Comparison of ENCODE assay signal across 8 cellular contexts in the genomic region with DNA sequence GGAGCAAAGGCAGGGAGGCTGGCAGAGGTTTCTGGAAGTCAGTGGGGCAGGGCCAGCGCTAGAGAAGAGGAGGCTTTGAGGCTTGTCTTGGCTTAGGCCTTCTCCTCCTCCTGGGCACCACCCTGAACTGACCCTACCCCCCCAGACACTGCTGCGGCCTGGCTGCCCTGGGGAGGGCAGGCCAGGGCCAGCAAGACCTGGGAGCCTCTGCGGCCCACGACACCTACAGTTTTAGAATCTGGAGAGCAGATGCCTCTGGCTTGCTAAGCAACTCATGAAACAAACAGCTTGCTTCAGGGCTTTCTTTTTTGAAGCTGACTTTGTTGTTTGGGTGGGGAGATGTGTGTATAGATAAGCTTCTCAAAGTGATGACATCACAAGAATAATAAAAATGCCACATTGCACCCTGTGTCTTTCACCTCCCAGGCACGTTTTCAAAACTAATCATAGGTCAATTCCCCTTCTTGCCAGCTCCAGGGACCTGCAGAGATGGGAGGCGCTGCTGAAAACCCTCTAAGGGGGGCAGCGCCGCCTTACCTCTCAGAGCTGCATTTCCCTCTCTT. TPM values are rescaled to one million over a fixed set of nuclear protein-coding genes. Genes with fewer than 3 reads are reported as not detected.
DNase-seq lines count a peak whose midpoint lies in the region; ATAC-seq and TF ChIP-seq lines count a peak whose summit lies in the region.

No MANE protein-coding gene starts in this region.

- ATAC-seq in RWPE2 (ENCODE audit: low read depth) = peak; percentile 30

- H3K4me3 ChIP-seq in RWPE2 (ENCODE audit: severe bottlenecking) (no peak overlapping the region), fibroblast of lung (replicated peaks in 1 of 4; ENCODE audit: control extremely low read depth in 1 of 4, insufficient read depth in 1 of 4, low read depth in 3 of 4, low read length in 4 of 4) (no peak overlapping the region)

- H3K9ac ChIP-seq in fibroblast of lung (ENCODE audit: insufficient read depth, low read length) = peak overlapping the region; percentile 62

- H3K79me2 ChIP-seq in fibroblast of lung (ENCODE audit: control insufficient read depth, insufficient read depth, low read length) = no peaks in the 10 kb centered on the region

- peak overlapping the region; percentile 81 for H3K27ac ChIP-seq in RWPE2 (ENCODE audit: poor library complexity, severe bottlenecking)
- peak overlapping the region; percentile 97 for H3K27ac ChIP-seq in fibroblast of lung (ENCODE audit: insufficient read depth, low read length)

- H2AFZ ChIP-seq in fibroblast of lung (ENCODE audit: low read length) = no peak overlapping the region

- H3K4me1 ChIP-seq in RWPE2 (ENCODE audit: insufficient read depth, poor library complexity, severe bottlenecking) (peaks cover 39% of the 10 kb centered on the region), fibroblast of lung (ENCODE audit: control insufficient read depth, extremely low read depth, insufficient read depth, low read length) (peaks cover 42% of the 10 kb centered on the region)

- no peaks in the 10 kb centered on the region for H3K36me3 ChIP-seq in RWPE2 (ENCODE audit: low read depth)
- no peaks in the 10 kb centered on the region for H3K36me3 ChIP-seq in fibroblast of lung (ENCODE audit: control insufficient read depth, insufficient read depth, low read length)

- peak overlapping the region; percentile 8 for H3K4me2 ChIP-seq in fibroblast of lung (ENCODE audit: extremely low read depth, insufficient read depth, low read length)

- H3K27me3 ChIP-seq in RWPE2 (ENCODE audit: insufficient read depth, poor library complexity, severe bottlenecking) = no peaks in the 10 kb centered on the region
- no peaks in the 10 kb centered on the region for H3K27me3 ChIP-seq in fibroblast of lung (ENCODE audit: control insufficient read depth, insufficient read depth, low read length)

- no peaks in the 10 kb centered on the region for H4K20me1 ChIP-seq in fibroblast of lung (ENCODE audit: control insufficient read depth, extremely low read depth, insufficient read depth, low read length)

- no peak for TF ChIP-seq CTCF in RWPE2 (IDR thresholded peaks at IDR 0.05; ENCODE audit: poor library complexity, severe bottlenecking)
- no peak for TF ChIP-seq CTCF in fibroblast of lung (conservative IDR thresholded peaks at IDR 0.05 in 1 of 2, IDR thresholded peaks at IDR 0.05 in 1 of 2; ENCODE audit: low read depth in 1 of 2, low read length in 2 of 2)

- DNase-seq in NCI-H2227 (lab: John Stamatoyannopoulos, UW; ENCODE audit: unreplicated experiment) (peak; percentile 41), NCI-H2227 treated with DMSO at 0.1 percent for 48 hours (lab: John Stamatoyannopoulos, UW) (no peak), RWPE2 (ENCODE audit: low spot score) (no peak), fibroblast of lung (ENCODE audit: low read depth in 2 of 2) (peak; percentile 74 to 91), renal cortical epithelial cell (ENCODE audit: low read depth) (peak; percentile 85), midbrain (lab: John Stamatoyannopoulos, UW) (no peak), erythroblast (lab: John Stamatoyannopoulos, UW) (no peak)
- no peak for DNase-seq in stimulated activated CD4-positive, alpha-beta T cell treated with anti-CD3 and anti-CD28 coated beads, Interleukin-4, amount 100 ng/mL, for 4 hours

- TF ChIP-seq POLR2A in erythroblast (IDR thresholded peaks at IDR 0.05; ENCODE audit: low read length) = no peak

- H3K9me3 ChIP-seq in RWPE2 (ENCODE audit: severe bottlenecking) = no peaks in the 10 kb centered on the region
- H3K9me3 ChIP-seq in fibroblast of lung (ENCODE audit: control insufficient read depth, insufficient read depth, low read depth, low read length) = no peaks in the 10 kb centered on the region

RNA-seq across cellular contexts. Expression of a gene that starts 46.2 kb away (rescaled TPM):
- 16.3 and 23.1 TPM in 2 replicates for total RNA-seq in fibroblast of lung
- polyA plus RNA-seq in fibroblast of lung = 6.1 and 8.1 TPM in 2 replicates
- 5.0 and 7.1 TPM in 2 replicates for polyA plus RNA-seq in fibroblast of lung (2012)
- 14.3 and 26.8 TPM in 2 replicates for polyA minus RNA-seq in fibroblast of lung (ENCODE audit: low replicate concordance)
- total RNA-seq in renal cortical epithelial cell = 46.2 and 71.3 TPM in 2 replicates

Comparison
In these comparisons a context has a peak if more than half of its experiments do, and no peak if none do; other contexts are left out.
1. DNase-seq: peak in NCI-H2227 (single experiment), fibroblast of lung (2 of 2) and renal cortical epithelial cell (single experiment); none in NCI-H2227 treated with DMSO at 0.1 percent for 48 hours (single experiment), RWPE2 (single experiment), stimulated activated CD4-positive, alpha-beta T cell treated with anti-CD3 and anti-CD28 coated beads, Interleukin-4, amount 100 ng/mL, for 4 hours (0 of 2), midbrain (single experiment) and erythroblast (0 of 2).